In genomic region chr11:113553905-113554304, GRCh38 we compare ENCODE assay signal across 16 cellular contexts.
DNase-seq lines count a peak whose midpoint lies in the region; ATAC-seq and TF ChIP-seq lines count a peak whose summit lies in the region.
"Had no signal": no experiment of that assay in that cellular context is flagged by ENCODE, and none has a peak within 500 bp of the region (broad histone marks: within the 10 kb centered on the region; RNA-seq: fewer than 3 reads in every experiment).

No MANE protein-coding gene starts in this region.

- no peak overlapping the region for H3K4me3 ChIP-seq in retinal pigment epithelial cell (ENCODE audit: low read length)
- H3K4me3 ChIP-seq in stomach = no peak overlapping the region
- H3K4me3 ChIP-seq: A549, upper lobe of left lung had no signal

- H3K9me3 ChIP-seq in stomach = no peaks in the 10 kb centered on the region
- H3K9me3 ChIP-seq: A549, upper lobe of left lung had no signal

- no peak overlapping the region for H3K27ac ChIP-seq in stomach
- H3K27ac ChIP-seq: A549, brain microvascular endothelial cell, upper lobe of left lung had no signal

- no peaks in the 10 kb centered on the region for H3K9me3 Mint-ChIP-seq in chondrocyte (ENCODE audit: low read depth)
- H3K9me3 Mint-ChIP-seq: activated CD4-positive, alpha-beta T cell treated with anti-CD3 and anti-CD28 coated beads, Interleukin-2, amount 10 ng/mL, durations not matched to agents 24 days and 14 days; activated T-helper 17 cell treated with anti-CD3 and anti-CD28 coated beads, Interleukin-2, amount 50 U/mL, for 72 hours had no signal

- no peak overlapping the region for H3K4me3 Mint-ChIP-seq in chondrocyte (ENCODE audit: unreplicated experiment)
- H3K4me3 Mint-ChIP-seq: activated CD4-positive, alpha-beta T cell treated with anti-CD3 and anti-CD28 coated beads, Interleukin-2, amount 10 ng/mL, durations not matched to agents 24 days and 14 days; activated T-helper 17 cell treated with anti-CD3 and anti-CD28 coated beads, Interleukin-2, amount 50 U/mL, for 72 hours had no signal

- ATAC-seq in GM18517 (IDR thresholded peaks at IDR 0.05; ENCODE audit: unreplicated experiment) (no peak), GM21737 (IDR thresholded peaks at IDR 0.05; ENCODE audit: unreplicated experiment) (no peak)
- ATAC-seq: A549; activated T-helper 17 cell treated with anti-CD3 and anti-CD28 coated beads, Interleukin-2, amount 50 U/mL, for 72 hours had no signal

- H3K36me3 ChIP-seq in stomach = no peaks in the 10 kb centered on the region
- H3K36me3 ChIP-seq: brain microvascular endothelial cell, upper lobe of left lung had no signal

- peaks cover 52% of the 10 kb centered on the region for H3K4me1 Mint-ChIP-seq in chondrocyte (ENCODE audit: low read depth)
- H3K4me1 Mint-ChIP-seq: activated CD4-positive, alpha-beta T cell treated with anti-CD3 and anti-CD28 coated beads, Interleukin-2, amount 10 ng/mL, durations not matched to agents 24 days and 14 days; activated T-helper 17 cell treated with anti-CD3 and anti-CD28 coated beads, Interleukin-2, amount 50 U/mL, for 72 hours had no signal

- peak overlapping the region; percentile 73 for H3K27ac Mint-ChIP-seq in chondrocyte (ENCODE audit: unreplicated experiment)
- H3K27ac Mint-ChIP-seq: activated CD4-positive, alpha-beta T cell treated with anti-CD3 and anti-CD28 coated beads, Interleukin-2, amount 10 ng/mL, durations not matched to agents 24 days and 14 days; activated T-helper 17 cell treated with anti-CD3 and anti-CD28 coated beads, Interleukin-2, amount 50 U/mL, for 72 hours had no signal

- no peaks in the 10 kb centered on the region for H3K36me3 Mint-ChIP-seq in chondrocyte (ENCODE audit: low read depth)

- TF ChIP-seq CTCF in chondrocyte (IDR thresholded peaks at IDR 0.05) (peak; percentile 63), retinal pigment epithelial cell (conservative IDR thresholded peaks at IDR 0.05; ENCODE audit: low read depth, low read length) (peak; percentile 31), stomach (IDR thresholded peaks at IDR 0.05) (no peak)

- TF ChIP-seq EP300 in stomach (IDR thresholded peaks at IDR 0.05) = no peak

- no peak for TF ChIP-seq POLR2A in stomach (IDR thresholded peaks at IDR 0.05)

- intact Hi-C loops in stomach (cut with DNase I; ENCODE audit: low total_unique reads) = no loop called here

- DNase-seq in NCI-H748 (lab: John Stamatoyannopoulos, UW; ENCODE audit: unreplicated experiment) = peak; percentile 44
- no peak for DNase-seq in NCI-H748 treated with DMSO at 0.1 percent for 48 hours (lab: John Stamatoyannopoulos, UW)
- peak; percentile 82 for DNase-seq in NCI-H2171 treated with DMSO at 0.1 percent for 48 hours (lab: John Stamatoyannopoulos, UW)
- DNase-seq in chondrocyte (ENCODE audit: low spot score) = no peak
- DNase-seq in retinal pigment epithelial cell (ENCODE audit: low read depth) = no peak
- no peak for DNase-seq in stomach
- DNase-seq: activated CD4-positive, alpha-beta T cell treated with anti-CD3 and anti-CD28 coated beads, Interleukin-2, amount 10 ng/mL, durations not matched to agents 24 days and 14 days; NCI-H1436; occipital lobe; T-helper 1 cell; upper lobe of left lung had no signal

- no peaks in the 10 kb centered on the region for H3K27me3 ChIP-seq in stomach
- H3K27me3 ChIP-seq: brain microvascular endothelial cell, upper lobe of left lung had no signal

- H3K27me3 Mint-ChIP-seq in chondrocyte (ENCODE audit: low read depth) = no peaks in the 10 kb centered on the region

- H3K4me1 ChIP-seq in stomach = peaks cover 0 to 30% (median 6%) of the 10 kb centered on the region in 4 donors
- H3K4me1 ChIP-seq: upper lobe of left lung had no signal

- WGBS in stomach, 5 donors = 30 to 55% (median 42%) methylated on average over 2 of the region's 2 CpGs

Comparison
In these comparisons a context has a peak if more than half of its experiments do, and no peak if none do; other contexts are left out.
1. DNase-seq: peak in NCI-H748 (single experiment) and NCI-H2171 treated with DMSO at 0.1 percent for 48 hours (single experiment); none in NCI-H748 treated with DMSO at 0.1 percent for 48 hours (single experiment), chondrocyte (single experiment), retinal pigment epithelial cell (single experiment) and stomach (single experiment).
2. CTCF ChIP-seq: peak in chondrocyte (single experiment) and retinal pigment epithelial cell (single experiment); none in stomach (0 of 7).